In the genomic region with DNA sequence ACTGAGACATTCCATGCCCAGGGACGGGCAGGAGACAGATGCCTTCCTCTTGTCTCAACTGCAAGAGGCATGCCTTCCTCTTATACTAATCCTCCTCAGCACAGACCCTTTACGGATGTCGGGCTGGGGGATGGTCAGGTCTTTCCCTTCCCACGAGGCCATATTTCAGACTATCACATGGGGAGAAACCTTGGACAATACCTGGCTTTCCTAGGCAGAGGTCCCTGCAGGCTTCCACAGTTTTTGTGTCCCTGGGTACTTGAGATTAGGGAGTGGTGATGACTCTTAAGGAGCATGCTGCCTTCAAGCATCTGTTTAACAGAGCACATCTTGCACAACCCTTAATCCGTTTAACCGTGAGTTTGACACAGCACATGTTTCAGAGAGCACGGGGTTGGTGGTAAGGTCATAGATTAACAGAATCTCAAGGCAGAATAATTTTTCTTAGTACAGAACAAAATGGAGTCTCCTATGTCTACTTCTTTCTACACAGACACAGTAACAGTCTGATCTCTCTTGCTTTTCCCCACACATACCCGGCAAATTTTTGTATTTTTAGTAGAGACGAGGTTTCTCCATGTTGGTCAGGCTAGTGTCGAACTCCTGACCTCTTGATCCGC, we compare ENCODE assay signal across 8 cellular contexts. TPM values are rescaled to one million over a fixed set of nuclear protein-coding genes. Genes with fewer than 3 reads are reported as not detected.
DNase-seq lines count a peak whose midpoint lies in the region; ATAC-seq, FAIRE-seq and TF ChIP-seq lines count a peak whose summit lies in the region.
"Not testable (repeated sequence)": the region's sequence is repeated elsewhere in the genome, so short reads cannot be mapped to it uniquely, and the experiment has no call there.

No MANE protein-coding gene starts in this region.

- not testable (repeated sequence) for H3K9me3 ChIP-seq in A549; neural progenitor cell (ENCODE audit: low read depth)

- not testable (repeated sequence) for FAIRE-seq in A549 (lab: Jason Lieb, UNC)

- H3K27me3 Mint-ChIP-seq in activated CD4-positive, alpha-beta T cell treated with anti-CD3 and anti-CD28 coated beads, Interleukin-2, amount 10 ng/mL, durations not matched to agents 7 days and 5 days; neural progenitor cell (ENCODE audit: insufficient read depth, low read depth): not testable (repeated sequence)
- peaks cover 17% of the 10 kb centered on the region for H3K27me3 Mint-ChIP-seq in brain

- H4K20me1 ChIP-seq in neural progenitor cell (ENCODE audit: low read depth) = peaks cover 46% of the 10 kb centered on the region

- not testable (repeated sequence) for H2AFZ ChIP-seq in neural progenitor cell (replicated peaks)

- TF ChIP-seq RAD21 in A549 (conservative IDR thresholded peaks at IDR 0.05 in 1 of 2, IDR thresholded peaks at IDR 0.05 in 1 of 2) = not testable (repeated sequence)

- not testable (repeated sequence) for ATAC-seq in A549

- H3K4me3 Mint-ChIP-seq in activated CD4-positive, alpha-beta T cell treated with anti-CD3 and anti-CD28 coated beads, Interleukin-2, amount 10 ng/mL, durations not matched to agents 7 days and 5 days = peak overlapping the region; percentile 92
- H3K4me3 Mint-ChIP-seq in brain = peak overlapping the region; percentile 25 to 96 (median 93)
- H3K4me3 Mint-ChIP-seq in neural progenitor cell = peak overlapping the region; percentile 70

- peak overlapping the region; percentile 8; the same call in 2 of the 3 replicates for H3K4me2 ChIP-seq in A549
- not testable (repeated sequence) for H3K4me2 ChIP-seq in neural progenitor cell

- H3K9ac ChIP-seq in neural progenitor cell = not testable (repeated sequence)

- not testable (repeated sequence) for H3K27ac ChIP-seq in A549, neural progenitor cell

- peaks cover 66% of the 10 kb centered on the region for H3K79me2 ChIP-seq in neural progenitor cell (ENCODE audit: low read depth)

- not testable (repeated sequence) for TF ChIP-seq CTCF in A549 (IDR thresholded peaks at IDR 0.05); brain (conservative IDR thresholded peaks at IDR 0.05); foreskin fibroblast (IDR thresholded peaks at IDR 0.05; ENCODE audit: low read depth, low read length); neural progenitor cell (IDR thresholded peaks at IDR 0.05)

- not testable (repeated sequence) for H3K27me3 ChIP-seq in neural progenitor cell

- not testable (repeated sequence) for TF ChIP-seq EP300 in A549 (IDR thresholded peaks at IDR 0.05)

- H3K4me1 Mint-ChIP-seq in activated CD4-positive, alpha-beta T cell treated with anti-CD3 and anti-CD28 coated beads, Interleukin-2, amount 10 ng/mL, durations not matched to agents 7 days and 5 days = peaks cover 30% of the 10 kb centered on the region
- H3K4me1 Mint-ChIP-seq in brain (peaks cover 66% of the 10 kb centered on the region), neural progenitor cell (peaks cover 29% of the 10 kb centered on the region)

- CTCF ChIA-PET in A549 (lab: Yijun Ruan, JAX); activated CD4-positive, alpha-beta T cell treated with anti-CD3 and anti-CD28 coated beads, Interleukin-2, amount 10 ng/mL, durations not matched to agents 7 days and 5 days (lab: Charles Lee): not testable (repeated sequence)

- not testable (repeated sequence) for H3K9me3 Mint-ChIP-seq in activated CD4-positive, alpha-beta T cell treated with anti-CD3 and anti-CD28 coated beads, Interleukin-2, amount 10 ng/mL, durations not matched to agents 7 days and 5 days; brain; neural progenitor cell

- H3F3A ChIP-seq in neural progenitor cell (ENCODE audit: low read depth) = peaks cover 19% of the 10 kb centered on the region

- H3K4me1 ChIP-seq in A549 (peaks cover 46% of the 10 kb centered on the region), neural progenitor cell (peaks cover 18% of the 10 kb centered on the region)

- not testable (repeated sequence) for H3K36me3 ChIP-seq in neural progenitor cell

- not testable (repeated sequence) for H3K27ac Mint-ChIP-seq in activated CD4-positive, alpha-beta T cell treated with anti-CD3 and anti-CD28 coated beads, Interleukin-2, amount 10 ng/mL, durations not matched to agents 7 days and 5 days; neural progenitor cell
- H3K27ac Mint-ChIP-seq in brain = peak overlapping the region in 1 of 5 experiments; percentile 47

- not testable (repeated sequence) for H3K4me3 ChIP-seq in A549, neural progenitor cell
- peak overlapping the region in 1 of 2 donors; percentile 12 for H3K4me3 ChIP-seq in foreskin fibroblast (ENCODE audit: low read depth in 1 of 2, low read length in 2 of 2)

- H3K36me3 Mint-ChIP-seq in activated CD4-positive, alpha-beta T cell treated with anti-CD3 and anti-CD28 coated beads, Interleukin-2, amount 10 ng/mL, durations not matched to agents 7 days and 5 days (ENCODE audit: low read depth); brain; neural progenitor cell: not testable (repeated sequence)

- POLR2A ChIA-PET in A549 (lab: Yijun Ruan, JAX); activated CD4-positive, alpha-beta T cell treated with anti-CD3 and anti-CD28 coated beads, Interleukin-2, amount 10 ng/mL, durations not matched to agents 7 days and 5 days (lab: Charles Lee): not testable (repeated sequence)

- DNase-seq in A549 (ENCODE audit: low read depth in 1 of 2, low spot score in 1 of 2); activated CD4-positive, alpha-beta T cell treated with anti-CD3 and anti-CD28 coated beads, Interleukin-2, amount 10 ng/mL, durations not matched to agents 7 days and 5 days; neural progenitor cell (ENCODE audit: low spot score): not testable (repeated sequence)
- DNase-seq in GF-D8 (lab: John Stamatoyannopoulos, UW) (peak; percentile 71), MV-4-11 (lab: John Stamatoyannopoulos, UW) (peak; percentile 75), SIG-M5 treated with dmso at 0.1 percent for 504 hours (lab: John Stamatoyannopoulos, UW; ENCODE audit: unreplicated experiment) (peak; percentile 27), foreskin fibroblast (peak; percentile 38 to 72)

- not testable (repeated sequence) for TF ChIP-seq POLR2A in A549 (IDR thresholded peaks at IDR 0.05; ENCODE audit: low read length)

- 64% methylated on average over 11 of the region's 11 CpGs for WGBS in A549 (ENCODE audit: missing lambda C conversion rate)

RNA-seq across cellular contexts. Expression of a gene that starts 2.2 kb away (rescaled TPM):
- polyA plus RNA-seq in A549 (2011; rRNA removed) (180 and 249 TPM in 2 replicates), A549 (2017; fragmentation: RNase III; extraction: RNeasy Plus Mini Kit Qiagen cat#74134 plus additional on column Dnase treatment) (105 to 111 TPM (median 105 TPM) in 3 replicates), brain (ENCODE audit: insufficient read depth, low read depth, low replicate concordance) (51.2 TPM)
- polyA plus RNA-seq in A549 (2012; cell fraction: cytosol; rRNA removed) = 39.8 and 45.1 TPM in 2 replicates
- polyA plus RNA-seq in A549 (2012; cell fraction: nucleus; rRNA removed) = 42.3 and 74.6 TPM in 2 replicates
- polyA minus RNA-seq in A549 (2011; rRNA and poly(A)+ RNA removed) = 127 and 210 TPM in 2 replicates
- total RNA-seq in activated CD4-positive, alpha-beta T cell treated with anti-CD3 and anti-CD28 coated beads, Interleukin-2, amount 10 ng/mL, durations not matched to agents 7 days and 5 days = 10 to 100 TPM; 58.8 to 65.1 TPM
- 66.8 and 80.0 TPM in 2 replicates for total RNA-seq in neural progenitor cell (ENCODE audit: low replicate concordance)
